In genomic region chr2:113878743-113879142, GRCh38 we compare ENCODE assay signal across 16 cellular contexts. TPM values are rescaled to one million over a fixed set of nuclear protein-coding genes. Genes with fewer than 3 reads are reported as not detected.
DNase-seq lines count a peak whose midpoint lies in the region; ATAC-seq and TF ChIP-seq lines count a peak whose summit lies in the region.
"Had no signal": no experiment of that assay in that cellular context is flagged by ENCODE, and none has a peak within 500 bp of the region (broad histone marks: within the 10 kb centered on the region; RNA-seq: fewer than 3 reads in every experiment).

No MANE protein-coding gene starts in this region.

- H3K4me1 ChIP-seq in ACC112 (ENCODE audit: control insufficient read depth, insufficient read depth, low read length, unreplicated experiment), result peaks cover 14% of the 10 kb centered on the region
- no peaks in the 10 kb centered on the region for H3K4me1 ChIP-seq in endodermal cell (ENCODE audit: control insufficient read depth, insufficient read depth, low read length)

- no peak overlapping the region for H3K9ac ChIP-seq in endodermal cell (ENCODE audit: extremely low read depth, low read length, poor library complexity, severe bottlenecking)

- H2AFZ ChIP-seq in ACC112 (ENCODE audit: low read length, unreplicated experiment), result no peak overlapping the region

- intact Hi-C loops in CD4-positive, alpha-beta T cell (cut with DNase I, micrococcal nuclease), result loop anchor here in 1 of 2 experiments (5.0 kb wide), 1 partner anchor 121 kb away; the partner anchor contains the start of gene SLC35F5

- H3K4me3 Mint-ChIP-seq in CD4-positive, alpha-beta T cell, result no peak overlapping the region
- no peak overlapping the region for H3K4me3 Mint-ChIP-seq in endodermal cell
- H3K4me3 Mint-ChIP-seq: brain had no signal

- no peaks in the 10 kb centered on the region for H3K27me3 Mint-ChIP-seq in CD4-positive, alpha-beta T cell
- no peaks in the 10 kb centered on the region for H3K27me3 Mint-ChIP-seq in endodermal cell (ENCODE audit: insufficient read depth)
- H3K27me3 Mint-ChIP-seq: CD8-positive, alpha-beta memory T cell had no signal

- H3K27ac ChIP-seq in ACC112 (ENCODE audit: low read depth, low read length), result 0 out of 2 replicates have a peak overlapping the region, but pooled peaks have one; percentile 66
- H3K27ac ChIP-seq in CD4-positive, alpha-beta T cell (ENCODE audit: low read depth, low read length), result no peak overlapping the region
- H3K27ac ChIP-seq in endodermal cell (ENCODE audit: low read depth, low read length), result no peak overlapping the region
- H3K27ac ChIP-seq: SK-N-MC had no signal

- CTCF ChIA-PET in CD4-positive, alpha-beta T cell (lab: Charles Lee), result interaction anchor here (0.9 to 1.2 kb wide), 2 partner anchors 10 to 101 kb away, joined by 3 to 4 read pairs; no protein-coding TSS in a partner anchor

- DNase-seq in CD4-positive, alpha-beta T cell, result no peak
- peak; percentile 46 for DNase-seq in NCI-H69 (lab: John Stamatoyannopoulos, UW)
- DNase-seq in endodermal cell, result no peak
- DNase-seq in RKO (ENCODE audit: low spot score), result no peak
- no peak for DNase-seq in RPMI8226
- DNase-seq: activated CD4-positive, CD25-positive, alpha-beta regulatory T cell; activated T-cell treated with anti-CD3 and anti-CD28 coated beads, Interleukin-2, amount 50 U/mL, for 48 hours; CD8-positive, alpha-beta memory T cell; Kasumi-1; mammary epithelial cell; nucleus accumbens; stimulated activated naive CD4-positive, alpha-beta T cell treated with Interleukin-2 at 50 U/mL for 16 hours had no signal

- H3K79me2 ChIP-seq in ACC112 (ENCODE audit: control insufficient read depth, insufficient read depth, low read length, unreplicated experiment), result no peaks in the 10 kb centered on the region

- peaks cover 18% of the 10 kb centered on the region for H3K36me3 Mint-ChIP-seq in CD4-positive, alpha-beta T cell (ENCODE audit: low read depth)
- peaks cover 5% of the 10 kb centered on the region for H3K36me3 Mint-ChIP-seq in endodermal cell (ENCODE audit: low read depth)

- no peak for TF ChIP-seq CTCF in CD4-positive, alpha-beta T cell (IDR thresholded peaks at IDR 0.05)
- TF ChIP-seq CTCF in endodermal cell (conservative IDR thresholded peaks at IDR 0.05), result peak; percentile 14

- H3K4me3 ChIP-seq in ACC112 (ENCODE audit: low read depth, low read length) (no peak overlapping the region), endodermal cell (ENCODE audit: low read length) (no peak overlapping the region)
- H3K4me3 ChIP-seq: SK-N-MC had no signal

- H3K27ac Mint-ChIP-seq in CD4-positive, alpha-beta T cell, result peak overlapping the region; percentile 87
- no peak overlapping the region for H3K27ac Mint-ChIP-seq in endodermal cell

- no peaks in the 10 kb centered on the region for H3K9me3 Mint-ChIP-seq in CD4-positive, alpha-beta T cell
- H3K9me3 Mint-ChIP-seq in endodermal cell, result no peaks in the 10 kb centered on the region
- H3K9me3 Mint-ChIP-seq: brain; CD8-positive, alpha-beta memory T cell had no signal

- peaks cover 55% of the 10 kb centered on the region for H3K4me1 Mint-ChIP-seq in CD4-positive, alpha-beta T cell (ENCODE audit: low read depth)
- H3K4me1 Mint-ChIP-seq in endodermal cell, result peaks cover 3% of the 10 kb centered on the region

- WGBS in endodermal cell (ENCODE audit: insufficient coverage in 1 of 2, insufficient read length in 1 of 2), 2 experiments, result no CpG with 5 or more reads among the region's 1 CpG

- H3K9me3 ChIP-seq in CD4-positive, alpha-beta T cell (ENCODE audit: control insufficient read depth, low read length), result no peaks in the 10 kb centered on the region
- H3K9me3 ChIP-seq in endodermal cell (ENCODE audit: control insufficient read depth, low read length), result no peaks in the 10 kb centered on the region

- H3K36me3 ChIP-seq in ACC112 (ENCODE audit: insufficient read depth, low read length) (no peaks in the 10 kb centered on the region), endodermal cell (ENCODE audit: control insufficient read depth, insufficient read depth, low read length) (no peaks in the 10 kb centered on the region)

- H3K27me3 ChIP-seq in ACC112 (ENCODE audit: insufficient read depth, low read length) (no peaks in the 10 kb centered on the region), endodermal cell (ENCODE audit: control insufficient read depth, insufficient read depth, low read length, poor library complexity, severe bottlenecking) (no peaks in the 10 kb centered on the region)
- no peaks in the 10 kb centered on the region for H3K27me3 ChIP-seq in CD4-positive, alpha-beta T cell (ENCODE audit: control insufficient read depth, insufficient read depth, low read length)

- ATAC-seq in CD4-positive, alpha-beta T cell (ENCODE audit: poor library complexity), result no peak
- ATAC-seq in GM21619 (IDR thresholded peaks at IDR 0.05; ENCODE audit: unreplicated experiment), result no peak

- POLR2A ChIA-PET in CD4-positive, alpha-beta T cell (lab: Charles Lee), result interaction anchor here (0.9 to 6.8 kb wide), 3 partner anchors 8 to 122 kb away, joined by 3 to 43 read pairs (median 5); partner anchors contain the start of genes ACTR3 and SLC35F5

RNA-seq across cellular contexts. Expression of gene ACTR3, which starts 11.1 kb away (rescaled TPM):
- 100 to 1,000 TPM; 118 to 123 TPM for total RNA-seq in CD4-positive, alpha-beta T cell
- total RNA-seq in endodermal cell, result 100 to 1,000 TPM; 168 to 192 TPM
- polyA plus RNA-seq in endodermal cell (2013, experiment 1 of 2), result 124 TPM
- 117 TPM for polyA plus RNA-seq in endodermal cell (2013, experiment 2 of 2)
